1 cellular context compared by ENCODE assay signal in genomic region chr2:10347559-10347941, GRCh38.
TF ChIP-seq lines count a peak whose summit lies in the region.

No MANE protein-coding gene starts in this region.

TF ChIP-seq in A549, 52 proteins besides CTCF, POLR2A, EP300 and RAD21 (continued from another document):
- TF ChIP-seq EHF (CRISPR knock-in tag; IDR thresholded peaks at IDR 0.05) (no peak), BCL3 (IDR thresholded peaks at IDR 0.05) (no peak), JUNB (IDR thresholded peaks at IDR 0.05) (no peak), CEBPB (IDR thresholded peaks at IDR 0.05) (no peak), HDAC2 (IDR thresholded peaks at IDR 0.05) (no peak)
